In genomic region chr15:82336180-82336647, GRCh38 we compare ENCODE assay signal across 9 cellular contexts. TPM values are rescaled to one million over a fixed set of nuclear protein-coding genes. Genes with fewer than 3 reads are reported as not detected.
DNase-seq lines count a peak whose midpoint lies in the region; ATAC-seq, FAIRE-seq and TF ChIP-seq lines count a peak whose summit lies in the region.
"Not testable (repeated sequence)": the region's sequence is repeated elsewhere in the genome, so short reads cannot be mapped to it uniquely, and the experiment has no call there.
"Had no signal": no experiment of that assay in that cellular context is flagged by ENCODE, and none has a peak within 500 bp of the region (broad histone marks: within the 10 kb centered on the region; RNA-seq: fewer than 3 reads in every experiment).

No MANE protein-coding gene starts in this region.

- H3K4me3 ChIP-seq in NB4 (ENCODE audit: low read depth, low read length); keratinocyte (ENCODE audit: control insufficient read depth in 2 of 3, extremely low read depth in 1 of 3, insufficient read depth in 2 of 3, low read depth in 1 of 3, low read length in 3 of 3): not testable (repeated sequence)

- H3K27me3 Mint-ChIP-seq in Calu3 (ENCODE audit: unreplicated experiment); HFFc6 (ENCODE audit: insufficient read depth); activated T-helper 17 cell treated with anti-CD3 and anti-CD28 coated beads, Interleukin-2, amount 50 U/mL, for 72 hours; natural killer cell (ENCODE audit: low read depth in 2 of 2): not testable (repeated sequence)

- not testable (repeated sequence) for TF ChIP-seq POLR2A in NB4 (IDR thresholded peaks at IDR 0.05; ENCODE audit: extremely low read depth, insufficient read length)

- H3K79me2 ChIP-seq in keratinocyte (ENCODE audit: control insufficient read depth, insufficient read depth, low read length), result not testable (repeated sequence)

- H3K4me1 Mint-ChIP-seq in Calu3 (ENCODE audit: low read depth, unreplicated experiment); HFFc6 (ENCODE audit: low read depth); activated T-helper 17 cell treated with anti-CD3 and anti-CD28 coated beads, Interleukin-2, amount 50 U/mL, for 72 hours; natural killer cell: not testable (repeated sequence)

- not testable (repeated sequence) for H3K4me1 ChIP-seq in keratinocyte (ENCODE audit: control insufficient read depth, extremely low read depth, insufficient read depth, low read length)

- not testable (repeated sequence) for H3K27ac ChIP-seq in keratinocyte (ENCODE audit: control insufficient read depth, insufficient read depth, low read length)

- not testable (repeated sequence) for H3K4me3 Mint-ChIP-seq in Calu3 (ENCODE audit: low read depth, unreplicated experiment); HFFc6; activated T-helper 17 cell treated with anti-CD3 and anti-CD28 coated beads, Interleukin-2, amount 50 U/mL, for 72 hours; natural killer cell

- H3K4me2 ChIP-seq in keratinocyte (ENCODE audit: control insufficient read depth, extremely low read depth, insufficient read depth, low read depth, low read length), result not testable (repeated sequence)

- DNase-seq in Calu3, result peak; percentile 36
- DNase-seq in HFFc6, result peak; percentile 57
- peak; percentile 57 for DNase-seq in NB4 (ENCODE audit: low read depth)
- peak; percentile 56 for DNase-seq in dermis blood vessel endothelial cell
- DNase-seq in keratinocyte (ENCODE audit: low read depth, low spot score), result peak; percentile 0
- DNase-seq in natural killer cell; stimulated activated naive CD8-positive, alpha-beta T cell treated with anti-CD3 and anti-CD28 coated beads, Interleukin-15, Interleukin-2, amounts not matched to agents 100 U/mL and 50 U/mL, for 24 hours: not testable (repeated sequence)

- FAIRE-seq in keratinocyte (lab: Jason Lieb, UNC), result not testable (repeated sequence)

- not testable (repeated sequence) for TF ChIP-seq CTCF in Calu3 (IDR thresholded peaks at IDR 0.05; ENCODE audit: unreplicated experiment); HFFc6 (IDR thresholded peaks at IDR 0.05); NB4 (IDR thresholded peaks at IDR 0.05; ENCODE audit: low read depth, low read length); keratinocyte (optimal IDR thresholded peaks at IDR 0.05 in 1 of 3, IDR thresholded peaks at IDR 0.05 in 1 of 3, conservative IDR thresholded peaks at IDR 0.05 in 1 of 3; ENCODE audit: extremely low read depth in 1 of 3, insufficient read depth in 2 of 3, low read length in 3 of 3); natural killer cell (IDR thresholded peaks at IDR 0.05)

- dilution Hi-C loops in keratinocyte (cut with MboI; ENCODE audit: extremely low pct_ligation_motif_present, low sequenced_read_pairs), result not testable (repeated sequence)

- CTCF ChIA-PET in Calu3 (lab: Charles Lee), result not testable (repeated sequence)

- not testable (repeated sequence) for H3K9me3 Mint-ChIP-seq in Calu3 (ENCODE audit: low read depth, unreplicated experiment); HFFc6; activated T-helper 17 cell treated with anti-CD3 and anti-CD28 coated beads, Interleukin-2, amount 50 U/mL, for 72 hours; natural killer cell

- H3K27me3 ChIP-seq in keratinocyte (ENCODE audit: control insufficient read depth, extremely low read depth, insufficient read depth, low read length), result not testable (repeated sequence)

- H4K20me1 ChIP-seq in keratinocyte (ENCODE audit: control insufficient read depth, extremely low read depth, insufficient read depth, low read length), result not testable (repeated sequence)

- not testable (repeated sequence) for H3K9ac ChIP-seq in keratinocyte (ENCODE audit: control insufficient read depth, extremely low read depth, insufficient read depth, low read length)

- H3K9me3 ChIP-seq in keratinocyte (ENCODE audit: control insufficient read depth, low read depth, low read length), result not testable (repeated sequence)

- intact Hi-C loops in Calu3 (cut with micrococcal nuclease; ENCODE audit: unreplicated experiment); natural killer cell (cut with micrococcal nuclease): not testable (repeated sequence)

- peak; percentile 44 for ATAC-seq in activated T-helper 17 cell treated with anti-CD3 and anti-CD28 coated beads, Interleukin-2, amount 50 U/mL, for 72 hours (replicated peaks)
- ATAC-seq in natural killer cell, result peak; percentile 34 to 76 (median 53)
- ATAC-seq in stimulated activated naive CD8-positive, alpha-beta T cell treated with anti-CD3 and anti-CD28 coated beads, Interleukin-15, Interleukin-2, amounts not matched to agents 100 U/mL and 50 U/mL, for 24 hours, result peak; percentile 44

- H3K36me3 Mint-ChIP-seq in Calu3 (ENCODE audit: insufficient read depth, unreplicated experiment); HFFc6 (ENCODE audit: low read depth); activated T-helper 17 cell treated with anti-CD3 and anti-CD28 coated beads, Interleukin-2, amount 50 U/mL, for 72 hours (ENCODE audit: low read depth); natural killer cell: not testable (repeated sequence)

- H3K36me3 ChIP-seq in keratinocyte (ENCODE audit: control insufficient read depth in 2 of 2, extremely low read depth in 1 of 2, insufficient read depth in 2 of 2, low read length in 2 of 2), result not testable (repeated sequence)

- H3K27ac Mint-ChIP-seq in Calu3 (ENCODE audit: unreplicated experiment); HFFc6; activated T-helper 17 cell treated with anti-CD3 and anti-CD28 coated beads, Interleukin-2, amount 50 U/mL, for 72 hours; natural killer cell: not testable (repeated sequence)

- BruUV-seq in Calu3 (replicated peaks; lab: Mats Ljungman, UMichigan), result not testable (repeated sequence)

- H2AFZ ChIP-seq in keratinocyte (ENCODE audit: control insufficient read depth, low read length), result not testable (repeated sequence)

- not testable (repeated sequence) for H3K9me1 ChIP-seq in keratinocyte (ENCODE audit: control insufficient read depth, extremely low read depth, insufficient read depth, low read length)

RNA-seq across cellular contexts. Expression of gene GOLGA6L10, which starts 13.1 kb away (rescaled TPM):
- total RNA-seq in Calu3 (2022) (0.88 and 1.4 TPM in 2 replicates), dermis blood vessel endothelial cell (0.17 and 0.65 TPM in 2 replicates), natural killer cell (1 to 10 TPM; 1.2 to 2.7 (median 1.8) TPM)
- total RNA-seq in HFFc6 (2021; fragmentation: NEBNext Ultra II Directional; extraction: Animal tissue kit (Norgen Biotek cat#: 25700)), result under 1 TPM; 0.43 to 0.69 (median 0.51) TPM
- 1 to 10 TPM; 1.2 to 1.5 TPM for total RNA-seq in activated T-helper 17 cell treated with anti-CD3 and anti-CD28 coated beads, Interleukin-2, amount 50 U/mL, for 72 hours
- 0.36 to 1.6 TPM (median 1.3 TPM) in 3 replicates for polyA plus RNA-seq in keratinocyte
- 2.6 TPM for polyA plus RNA-seq in keratinocyte (2011; ENCODE audit: low read depth)
- polyA plus RNA-seq in keratinocyte (2011; cell fraction: cytosol; rRNA removed), result 0.21 and 0.22 TPM in 2 replicates
- 2.5 and 3.0 TPM in 2 replicates for polyA plus RNA-seq in keratinocyte (2011; cell fraction: nucleus; rRNA removed)
- 0.54 and 1.1 TPM in 2 replicates for polyA plus RNA-seq in keratinocyte (2012; ENCODE audit: low replicate concordance)
- 0.10 to 0.67 TPM (median 0.23 TPM) in 3 replicates for polyA minus RNA-seq in keratinocyte
- not detected for polyA minus RNA-seq in keratinocyte (2011; cell fraction: cytosol; rRNA and poly(A)+ RNA removed)
- 1.1 and 1.3 TPM in 2 replicates for polyA minus RNA-seq in keratinocyte (2011; cell fraction: nucleus; rRNA and poly(A)+ RNA removed)
- polyA plus RNA-seq: CD14-positive monocyte had no signal
